Comparison of ENCODE assay signal across 2 cellular contexts in the genomic region with DNA sequence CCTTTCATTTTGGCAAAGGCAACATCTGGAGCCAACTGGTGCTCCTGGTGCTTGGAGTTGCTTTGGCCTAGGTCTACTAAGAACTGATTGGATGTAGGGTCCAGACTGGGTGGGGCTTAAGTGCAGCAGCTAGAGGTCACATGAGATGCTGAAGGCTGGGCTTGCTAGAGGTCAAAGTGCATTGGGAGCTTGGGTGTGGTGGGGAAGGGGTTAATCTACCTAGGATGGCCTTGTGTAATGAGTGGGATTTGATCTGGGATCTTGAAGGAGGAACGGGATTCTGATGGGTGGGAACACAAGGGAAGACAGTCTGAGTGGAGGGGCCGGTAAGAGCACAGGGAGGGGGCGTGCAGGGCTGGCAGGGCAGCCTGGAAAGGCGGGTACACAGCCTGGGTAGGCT.
TF ChIP-seq lines count a peak whose summit lies in the region.

No MANE protein-coding gene starts in this region.

TF ChIP-seq in GM23338, 12 proteins besides CTCF, POLR2A, EP300 and RAD21 (continued from another document):
- TF ChIP-seq, protein P1, sequence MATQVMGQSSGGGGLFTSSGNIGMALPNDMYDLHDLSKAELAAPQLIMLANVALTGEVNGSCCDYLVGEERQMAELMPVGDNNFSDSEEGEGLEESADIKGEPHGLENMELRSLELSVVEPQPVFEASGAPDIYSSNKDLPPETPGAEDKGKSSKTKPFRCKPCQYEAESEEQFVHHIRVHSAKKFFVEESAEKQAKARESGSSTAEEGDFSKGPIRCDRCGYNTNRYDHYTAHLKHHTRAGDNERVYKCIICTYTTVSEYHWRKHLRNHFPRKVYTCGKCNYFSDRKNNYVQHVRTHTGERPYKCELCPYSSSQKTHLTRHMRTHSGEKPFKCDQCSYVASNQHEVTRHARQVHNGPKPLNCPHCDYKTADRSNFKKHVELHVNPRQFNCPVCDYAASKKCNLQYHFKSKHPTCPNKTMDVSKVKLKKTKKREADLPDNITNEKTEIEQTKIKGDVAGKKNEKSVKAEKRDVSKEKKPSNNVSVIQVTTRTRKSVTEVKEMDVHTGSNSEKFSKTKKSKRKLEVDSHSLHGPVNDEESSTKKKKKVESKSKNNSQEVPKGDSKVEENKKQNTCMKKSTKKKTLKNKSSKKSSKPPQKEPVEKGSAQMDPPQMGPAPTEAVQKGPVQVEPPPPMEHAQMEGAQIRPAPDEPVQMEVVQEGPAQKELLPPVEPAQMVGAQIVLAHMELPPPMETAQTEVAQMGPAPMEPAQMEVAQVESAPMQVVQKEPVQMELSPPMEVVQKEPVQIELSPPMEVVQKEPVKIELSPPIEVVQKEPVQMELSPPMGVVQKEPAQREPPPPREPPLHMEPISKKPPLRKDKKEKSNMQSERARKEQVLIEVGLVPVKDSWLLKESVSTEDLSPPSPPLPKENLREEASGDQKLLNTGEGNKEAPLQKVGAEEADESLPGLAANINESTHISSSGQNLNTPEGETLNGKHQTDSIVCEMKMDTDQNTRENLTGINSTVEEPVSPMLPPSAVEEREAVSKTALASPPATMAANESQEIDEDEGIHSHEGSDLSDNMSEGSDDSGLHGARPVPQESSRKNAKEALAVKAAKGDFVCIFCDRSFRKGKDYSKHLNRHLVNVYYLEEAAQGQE (IDR thresholded peaks at IDR 0.05; ENCODE audit: unreplicated experiment): no peak
- TF ChIP-seq JUNB (IDR thresholded peaks at IDR 0.05; ENCODE audit: unreplicated experiment) (no peak), EZH2 (IDR thresholded peaks at IDR 0.05; ENCODE audit: low read depth, unreplicated experiment) (no peak), CREB1 (CRISPR knock-in tag; IDR thresholded peaks at IDR 0.05; ENCODE audit: low read depth) (no peak), STAT1 (IDR thresholded peaks at IDR 0.05; ENCODE audit: unreplicated experiment) (no peak), NANOG (IDR thresholded peaks at IDR 0.05; ENCODE audit: borderline replicate concordance) (no peak), ZNF331 (CRISPR knock-in tag; IDR thresholded peaks at IDR 0.05; ENCODE audit: low read depth) (no peak), EZH2phosphoT487 (IDR thresholded peaks at IDR 0.05; ENCODE audit: unreplicated experiment) (no peak)
- TF ChIP-seq, protein P2, sequence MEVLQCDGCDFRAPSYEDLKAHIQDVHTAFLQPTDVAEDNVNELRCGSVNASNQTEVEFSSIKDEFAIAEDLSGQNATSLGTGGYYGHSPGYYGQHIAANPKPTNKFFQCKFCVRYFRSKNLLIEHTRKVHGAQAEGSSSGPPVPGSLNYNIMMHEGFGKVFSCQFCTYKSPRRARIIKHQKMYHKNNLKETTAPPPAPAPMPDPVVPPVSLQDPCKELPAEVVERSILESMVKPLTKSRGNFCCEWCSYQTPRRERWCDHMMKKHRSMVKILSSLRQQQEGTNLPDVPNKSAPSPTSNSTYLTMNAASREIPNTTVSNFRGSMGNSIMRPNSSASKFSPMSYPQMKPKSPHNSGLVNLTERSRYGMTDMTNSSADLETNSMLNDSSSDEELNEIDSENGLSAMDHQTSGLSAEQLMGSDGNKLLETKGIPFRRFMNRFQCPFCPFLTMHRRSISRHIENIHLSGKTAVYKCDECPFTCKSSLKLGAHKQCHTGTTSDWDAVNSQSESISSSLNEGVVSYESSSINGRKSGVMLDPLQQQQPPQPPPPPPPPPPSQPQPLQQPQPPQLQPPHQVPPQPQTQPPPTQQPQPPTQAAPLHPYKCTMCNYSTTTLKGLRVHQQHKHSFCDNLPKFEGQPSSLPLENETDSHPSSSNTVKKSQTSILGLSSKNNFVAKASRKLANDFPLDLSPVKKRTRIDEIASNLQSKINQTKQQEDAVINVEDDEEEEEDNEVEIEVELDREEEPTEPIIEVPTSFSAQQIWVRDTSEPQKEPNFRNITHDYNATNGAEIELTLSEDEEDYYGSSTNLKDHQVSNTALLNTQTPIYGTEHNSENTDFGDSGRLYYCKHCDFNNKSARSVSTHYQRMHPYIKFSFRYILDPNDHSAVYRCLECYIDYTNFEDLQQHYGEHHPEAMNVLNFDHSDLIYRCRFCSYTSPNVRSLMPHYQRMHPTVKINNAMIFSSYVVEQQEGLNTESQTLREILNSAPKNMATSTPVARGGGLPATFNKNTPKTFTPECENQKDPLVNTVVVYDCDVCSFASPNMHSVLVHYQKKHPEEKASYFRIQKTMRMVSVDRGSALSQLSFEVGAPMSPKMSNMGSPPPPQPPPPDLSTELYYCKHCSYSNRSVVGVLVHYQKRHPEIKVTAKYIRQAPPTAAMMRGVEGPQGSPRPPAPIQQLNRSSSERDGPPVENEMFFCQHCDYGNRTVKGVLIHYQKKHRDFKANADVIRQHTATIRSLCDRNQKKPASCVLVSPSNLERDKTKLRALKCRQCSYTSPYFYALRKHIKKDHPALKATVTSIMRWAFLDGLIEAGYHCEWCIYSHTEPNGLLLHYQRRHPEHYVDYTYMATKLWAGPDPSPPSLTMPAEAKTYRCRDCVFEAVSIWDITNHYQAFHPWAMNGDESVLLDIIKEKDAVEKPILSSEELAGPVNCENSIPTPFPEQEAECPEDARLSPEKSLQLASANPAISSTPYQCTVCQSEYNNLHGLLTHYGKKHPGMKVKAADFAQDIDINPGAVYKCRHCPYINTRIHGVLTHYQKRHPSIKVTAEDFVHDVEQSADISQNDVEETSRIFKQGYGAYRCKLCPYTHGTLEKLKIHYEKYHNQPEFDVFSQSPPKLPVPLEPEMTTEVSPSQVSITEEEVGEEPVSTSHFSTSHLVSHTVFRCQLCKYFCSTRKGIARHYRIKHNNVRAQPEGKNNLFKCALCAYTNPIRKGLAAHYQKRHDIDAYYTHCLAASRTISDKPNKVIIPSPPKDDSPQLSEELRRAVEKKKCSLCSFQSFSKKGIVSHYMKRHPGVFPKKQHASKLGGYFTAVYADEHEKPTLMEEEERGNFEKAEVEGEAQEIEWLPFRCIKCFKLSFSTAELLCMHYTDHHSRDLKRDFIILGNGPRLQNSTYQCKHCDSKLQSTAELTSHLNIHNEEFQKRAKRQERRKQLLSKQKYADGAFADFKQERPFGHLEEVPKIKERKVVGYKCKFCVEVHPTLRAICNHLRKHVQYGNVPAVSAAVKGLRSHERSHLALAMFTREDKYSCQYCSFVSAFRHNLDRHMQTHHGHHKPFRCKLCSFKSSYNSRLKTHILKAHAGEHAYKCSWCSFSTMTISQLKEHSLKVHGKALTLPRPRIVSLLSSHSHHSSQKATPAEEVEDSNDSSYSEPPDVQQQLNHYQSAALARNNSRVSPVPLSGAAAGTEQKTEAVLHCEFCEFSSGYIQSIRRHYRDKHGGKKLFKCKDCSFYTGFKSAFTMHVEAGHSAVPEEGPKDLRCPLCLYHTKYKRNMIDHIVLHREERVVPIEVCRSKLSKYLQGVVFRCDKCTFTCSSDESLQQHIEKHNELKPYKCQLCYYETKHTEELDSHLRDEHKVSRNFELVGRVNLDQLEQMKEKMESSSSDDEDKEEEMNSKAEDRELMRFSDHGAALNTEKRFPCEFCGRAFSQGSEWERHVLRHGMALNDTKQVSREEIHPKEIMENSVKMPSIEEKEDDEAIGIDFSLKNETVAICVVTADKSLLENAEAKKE (CRISPR knock-in tag; IDR thresholded peaks at IDR 0.05): no peak
- TF ChIP-seq, protein P3, sequence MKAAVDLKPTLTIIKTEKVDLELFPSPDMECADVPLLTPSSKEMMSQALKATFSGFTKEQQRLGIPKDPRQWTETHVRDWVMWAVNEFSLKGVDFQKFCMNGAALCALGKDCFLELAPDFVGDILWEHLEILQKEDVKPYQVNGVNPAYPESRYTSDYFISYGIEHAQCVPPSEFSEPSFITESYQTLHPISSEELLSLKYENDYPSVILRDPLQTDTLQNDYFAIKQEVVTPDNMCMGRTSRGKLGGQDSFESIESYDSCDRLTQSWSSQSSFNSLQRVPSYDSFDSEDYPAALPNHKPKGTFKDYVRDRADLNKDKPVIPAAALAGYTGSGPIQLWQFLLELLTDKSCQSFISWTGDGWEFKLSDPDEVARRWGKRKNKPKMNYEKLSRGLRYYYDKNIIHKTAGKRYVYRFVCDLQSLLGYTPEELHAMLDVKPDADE (IDR thresholded peaks at IDR 0.05): no peak

TF ChIP-seq in K562, 482 proteins besides CTCF, POLR2A, EP300 and RAD21 (continued from another document):
- TF ChIP-seq, protein P4, sequence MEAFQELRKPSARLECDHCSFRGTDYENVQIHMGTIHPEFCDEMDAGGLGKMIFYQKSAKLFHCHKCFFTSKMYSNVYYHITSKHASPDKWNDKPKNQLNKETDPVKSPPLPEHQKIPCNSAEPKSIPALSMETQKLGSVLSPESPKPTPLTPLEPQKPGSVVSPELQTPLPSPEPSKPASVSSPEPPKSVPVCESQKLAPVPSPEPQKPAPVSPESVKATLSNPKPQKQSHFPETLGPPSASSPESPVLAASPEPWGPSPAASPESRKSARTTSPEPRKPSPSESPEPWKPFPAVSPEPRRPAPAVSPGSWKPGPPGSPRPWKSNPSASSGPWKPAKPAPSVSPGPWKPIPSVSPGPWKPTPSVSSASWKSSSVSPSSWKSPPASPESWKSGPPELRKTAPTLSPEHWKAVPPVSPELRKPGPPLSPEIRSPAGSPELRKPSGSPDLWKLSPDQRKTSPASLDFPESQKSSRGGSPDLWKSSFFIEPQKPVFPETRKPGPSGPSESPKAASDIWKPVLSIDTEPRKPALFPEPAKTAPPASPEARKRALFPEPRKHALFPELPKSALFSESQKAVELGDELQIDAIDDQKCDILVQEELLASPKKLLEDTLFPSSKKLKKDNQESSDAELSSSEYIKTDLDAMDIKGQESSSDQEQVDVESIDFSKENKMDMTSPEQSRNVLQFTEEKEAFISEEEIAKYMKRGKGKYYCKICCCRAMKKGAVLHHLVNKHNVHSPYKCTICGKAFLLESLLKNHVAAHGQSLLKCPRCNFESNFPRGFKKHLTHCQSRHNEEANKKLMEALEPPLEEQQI (IDR thresholded peaks at IDR 0.05): no peak
- peak; percentile 59; the same call in 1 of the 2 replicates for TF ChIP-seq NR2C1 (IDR thresholded peaks at IDR 0.05)
- TF ChIP-seq NR2C1 (tag; IDR thresholded peaks at IDR 0.05): peak; percentile 64; the same call in 1 of the 2 replicates
TF ChIP-seq in K562: peak in this region for 2.
